23 cellular contexts compared by ENCODE assay signal in the genomic region with DNA sequence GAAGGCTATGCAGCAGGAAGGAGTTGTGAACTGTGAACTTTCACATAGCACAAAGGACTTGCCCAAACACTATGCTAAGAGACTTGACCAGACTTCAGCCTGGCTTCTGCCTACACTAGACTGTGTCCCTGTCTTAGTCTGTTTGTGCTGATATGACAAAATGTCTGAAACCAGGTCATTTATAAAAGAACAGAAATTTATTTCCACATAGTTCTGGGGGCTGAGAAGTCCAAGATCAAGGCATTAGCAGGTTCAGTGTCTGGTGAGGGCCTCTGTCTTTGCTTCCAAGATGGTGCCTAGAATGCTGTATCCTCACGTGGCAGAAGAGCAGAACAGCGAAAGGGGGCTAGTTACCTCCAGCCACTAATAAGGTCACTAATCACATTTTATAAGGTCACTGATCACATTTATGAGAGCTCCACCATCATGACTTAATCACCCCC. TPM values are rescaled to one million over a fixed set of nuclear protein-coding genes. Genes with fewer than 3 reads are reported as not detected.
"Had no signal": no experiment of that assay in that cellular context is flagged by ENCODE, and none has a peak within 500 bp of the region (broad histone marks: within the 10 kb centered on the region; RNA-seq: fewer than 3 reads in every experiment).

No MANE protein-coding gene starts in this region.

- H3K27me3 ChIP-seq: dorsolateral prefrontal cortex, hepatocyte, ovary, spleen, tibial artery, upper lobe of right lung, vagina had no signal

- ATAC-seq: left colon; left ventricle myocardium superior; mucosa of descending colon; naive thymus-derived CD8-positive, alpha-beta T cell; right cardiac atrium; upper lobe of right lung had no signal

- H3K79me2 ChIP-seq: hepatocyte had no signal

- H3K27me3 Mint-ChIP-seq: naive thymus-derived CD8-positive, alpha-beta T cell had no signal

- H3K4me3 Mint-ChIP-seq: naive thymus-derived CD8-positive, alpha-beta T cell had no signal

- H3K9me3 ChIP-seq: mucosa of descending colon, ovary, spleen, tibial artery, upper lobe of right lung, vagina had no signal

- H2AFZ ChIP-seq: hepatocyte had no signal

- H3K4me3 ChIP-seq: dorsolateral prefrontal cortex, hepatocyte, lung, mucosa of descending colon, ovary, spleen, tibial artery, upper lobe of right lung, vagina had no signal

- H3K36me3 ChIP-seq: ovary, spleen, tibial artery, upper lobe of right lung, vagina had no signal

- DNase-seq: cortex of kidney; dorsolateral prefrontal cortex; effector CD8-positive, alpha-beta T cell; foreskin melanocyte; head of caudate nucleus; left colon; left ventricle myocardium superior; mucosa of descending colon; naive thymus-derived CD8-positive, alpha-beta T cell; nucleus accumbens; ovary; right cardiac atrium; spleen; stimulated activated CD4-positive, alpha-beta T cell treated with anti-CD3 and anti-CD28 coated beads, Interleukin-15, amount 100 ng/mL, for 24 hours; stimulated activated CD4-positive, alpha-beta T cell treated with anti-CD3 and anti-CD28 coated beads, Interleukin-1b, Interleukin-23, amount 100 ng/mL, for 48 hours; stimulated activated CD4-positive, alpha-beta T cell treated with anti-CD3 and anti-CD28 coated beads, Interleukin-4, amount 100 ng/mL, for 24 hours; stimulated activated naive CD4-positive, alpha-beta T cell; tibial artery; upper lobe of right lung had no signal

- H3K27ac ChIP-seq: dorsolateral prefrontal cortex, hepatocyte, ovary, spleen, tibial artery, upper lobe of right lung, vagina had no signal

- H3K4me2 ChIP-seq: hepatocyte had no signal

RNA-seq across cellular contexts. Expression of gene IL17F, which starts 56.2 kb away (rescaled TPM):
- polyA plus RNA-seq: hepatocyte, neural cell, ovary, right cardiac atrium, spleen had no signal
